Comparison of ENCODE assay signal across 26 cellular contexts in genomic region chr9:2630158-2630557, GRCh38. TPM values are rescaled to one million over a fixed set of nuclear protein-coding genes. Genes with fewer than 3 reads are reported as not detected.
DNase-seq lines count a peak whose midpoint lies in the region; ATAC-seq, FAIRE-seq and TF ChIP-seq lines count a peak whose summit lies in the region.
"Had no signal": no experiment of that assay in that cellular context is flagged by ENCODE, and none has a peak within 500 bp of the region (broad histone marks: within the 10 kb centered on the region; RNA-seq: fewer than 3 reads in every experiment).

No MANE protein-coding gene starts in this region.

- H3K27me3 ChIP-seq in K562 (ENCODE audit: control insufficient read depth in 2 of 2, insufficient read depth in 2 of 2, low read length in 2 of 2): no peaks in the 10 kb centered on the region
- H3K27me3 ChIP-seq in heart right ventricle: no peaks in the 10 kb centered on the region
- H3K27me3 ChIP-seq in pancreas: no peaks in the 10 kb centered on the region
- H3K27me3 ChIP-seq in thoracic aorta (replicated peaks; ENCODE audit: insufficient read depth): no peaks in the 10 kb centered on the region
- no peaks in the 10 kb centered on the region for H3K27me3 ChIP-seq in vagina
- H3K27me3 ChIP-seq: BLaER1, breast epithelium had no signal

- H3K9me1 ChIP-seq in K562 (ENCODE audit: control insufficient read depth, insufficient read depth, low read length): no peaks in the 10 kb centered on the region

- no peak overlapping the region for H3K9ac ChIP-seq in K562 (ENCODE audit: insufficient read depth in 1 of 2, low read depth in 2 of 2, low read length in 2 of 2)
- H3K9ac ChIP-seq: BLaER1 had no signal

- DNase-seq in K562 (ENCODE audit: extremely low read depth in 1 of 4, low spot score in 3 of 4) (no peak), heart right ventricle (no peak), pancreas (no peak), thoracic aorta (ENCODE audit: low spot score) (no peak), vagina (ENCODE audit: extremely low spot score in 2 of 2) (no peak), 8988T (no peak)
- DNase-seq: activated CD4-positive, alpha-beta T cell treated with anti-CD3 and anti-CD28 coated beads for 36 hours; activated CD8-positive, alpha-beta memory T cell treated with anti-CD3 and anti-CD28 coated beads, Interleukin-2, amount 50 U/mL, for 48 hours; activated CD8-positive, alpha-beta T cell treated with anti-CD3 and anti-CD28 coated beads for 36 hours; activated naive CD4-positive, alpha-beta T cell treated with anti-CD3 and anti-CD28 coated beads, Interleukin-2, amount 50 U/mL, for 16 hours; amniotic stem cell; effector CD8-positive, alpha-beta T cell; NCI-H446; NCI-H748 treated with DMSO at 0.1 percent for 48 hours; stimulated activated naive B cell treated with anti-CD40 and anti-IgM and Interleukin-4, amounts not matched to agents 10 μg/mL and 1 μg/mL and 100 μg/mL, for 72 hours; T-helper 9 cell had no signal

- TF ChIP-seq EP300 in K562 (IDR thresholded peaks at IDR 0.05; ENCODE audit: low read length): no peak

- H3K4me1 ChIP-seq in K562 (replicated peaks in 1 of 2; ENCODE audit: control insufficient read depth in 2 of 2, insufficient read depth in 2 of 2, low read length in 2 of 2): no peaks in the 10 kb centered on the region
- peaks cover 4 to 81% (median 51%) of the 10 kb centered on the region in 9 donors for H3K4me1 ChIP-seq in heart right ventricle
- H3K4me1 ChIP-seq in pancreas: peaks cover 21 to 51% (median 46%) of the 10 kb centered on the region in 3 donors
- peaks cover 4 to 21% of the 10 kb centered on the region in 2 donors for H3K4me1 ChIP-seq in thoracic aorta (ENCODE audit: control insufficient read depth in 1 of 2, low read depth in 2 of 2)
- H3K4me1 ChIP-seq in vagina: peaks cover 8% of the 10 kb centered on the region
- H3K4me1 ChIP-seq: breast epithelium had no signal

- H3K36me3 ChIP-seq in K562 (ENCODE audit: control insufficient read depth, insufficient read depth, low read length) (no peaks in the 10 kb centered on the region), heart right ventricle (no peaks in the 10 kb centered on the region), pancreas (no peaks in the 10 kb centered on the region), thoracic aorta (no peaks in the 10 kb centered on the region), vagina (no peaks in the 10 kb centered on the region)
- H3K36me3 ChIP-seq: breast epithelium, neutrophil had no signal

- no peak for TF ChIP-seq CTCF in K562 (IDR thresholded peaks at IDR 0.05 in 2 of 3, conservative IDR thresholded peaks at IDR 0.05 in 1 of 3; ENCODE audit: insufficient read depth in 2 of 3, low read depth in 1 of 3, low read length in 3 of 3)
- no peak for TF ChIP-seq CTCF in heart right ventricle (IDR thresholded peaks at IDR 0.05)
- no peak for TF ChIP-seq CTCF in pancreas (IDR thresholded peaks at IDR 0.05)
- TF ChIP-seq CTCF in thoracic aorta (IDR thresholded peaks at IDR 0.05): no peak
- no peak for TF ChIP-seq CTCF in vagina (IDR thresholded peaks at IDR 0.05)

- H2AFZ ChIP-seq in K562 (ENCODE audit: low read depth, low read length): no peak overlapping the region

- H3K9me3 ChIP-seq in K562 (replicated peaks; ENCODE audit: control insufficient read depth, insufficient read depth, low read depth, low read length) (no peaks in the 10 kb centered on the region), heart right ventricle (no peaks in the 10 kb centered on the region), pancreas (no peaks in the 10 kb centered on the region), thoracic aorta (no peaks in the 10 kb centered on the region), vagina (no peaks in the 10 kb centered on the region)
- H3K9me3 ChIP-seq: BLaER1, breast epithelium, neutrophil had no signal

- CTCF ChIA-PET in K562 (lab: Yijun Ruan, JAX; ENCODE audit: low intra/inter-chr PET ratio): no interaction called here

- POLR2A ChIA-PET in K562 (lab: Yijun Ruan, JAX): no interaction called here

- in situ Hi-C loops in K562 (cut with MboI): no loop called here

- TF ChIP-seq POLR2A in K562 (conservative IDR thresholded peaks at IDR 0.05) (no peak), vagina (IDR thresholded peaks at IDR 0.05) (no peak)

- FAIRE-seq in K562 (lab: Jason Lieb, UNC): no peak
- no peak for FAIRE-seq in pancreas (lab: Jason Lieb, UNC)
- FAIRE-seq: colon, GM12878, H54 had no signal

- no peaks in the 10 kb centered on the region for H4K20me1 ChIP-seq in K562 (replicated peaks; ENCODE audit: control insufficient read depth, insufficient read depth, low read length)

- WGBS in K562 (ENCODE audit: insufficient coverage, low coverage, missing lambda C conversion rate): 13% methylated on average over 2 of the region's 2 CpGs
- 51 to 72% methylated on average over 2 of the region's 2 CpGs for WGBS in heart right ventricle, 2 donors
- 51 to 67% methylated on average over 2 of the region's 2 CpGs for WGBS in pancreas, 2 donors

- no peaks in the 10 kb centered on the region for H3K79me2 ChIP-seq in K562 (ENCODE audit: control insufficient read depth, insufficient read depth, low read length)

- ATAC-seq in K562: no peak
- peak; percentile 6 to 69 (median 46) for ATAC-seq in heart right ventricle
- ATAC-seq in pancreas: peak; percentile 13 to 55 (median 48)
- ATAC-seq in thoracic aorta (ENCODE audit: insufficient number of reproducible peaks, low FRiP score, low read depth): no peak
- ATAC-seq in HG03521 (IDR thresholded peaks at IDR 0.05; ENCODE audit: unreplicated experiment): no peak
- ATAC-seq: activated CD4-positive, alpha-beta T cell treated with anti-CD3 and anti-CD28 coated beads for 36 hours; activated CD8-positive, alpha-beta T cell treated with anti-CD3 and anti-CD28 coated beads for 36 hours; GM12878; left lobe of liver; Panc1; stimulated activated naive B cell treated with anti-CD40 and anti-IgM and Interleukin-4, amounts not matched to agents 10 μg/mL and 1 μg/mL and 100 μg/mL, for 72 hours had no signal

- H3K4me3 ChIP-seq in K562: no peak overlapping the region
- H3K4me3 ChIP-seq in heart right ventricle: no peak overlapping the region
- H3K4me3 ChIP-seq in pancreas: no peak overlapping the region
- H3K4me3 ChIP-seq in thoracic aorta: peak overlapping the region; percentile 23
- no peak overlapping the region for H3K4me3 ChIP-seq in vagina
- H3K4me3 ChIP-seq: BLaER1, breast epithelium, GM12878 had no signal

- no peak for TF ChIP-seq RAD21 in K562 (CRISPR knock-in tag; conservative IDR thresholded peaks at IDR 0.05 in 1 of 2, IDR thresholded peaks at IDR 0.05 in 1 of 2)

- no TSS peak for BruUV-seq in K562 (replicated peaks; lab: Mats Ljungman, UMichigan)

- H3K27ac ChIP-seq in K562 (ENCODE audit: extremely low read depth, low read depth, low read length): no peak overlapping the region
- peak overlapping the region; percentile 36 to 82 (median 70) for H3K27ac ChIP-seq in heart right ventricle
- peak overlapping the region in 1 of 4 donors; percentile 24 for H3K27ac ChIP-seq in pancreas
- H3K27ac ChIP-seq in thoracic aorta: peak overlapping the region; percentile 26 to 32
- H3K27ac ChIP-seq in vagina: no peak overlapping the region
- H3K27ac ChIP-seq: BLaER1, breast epithelium, neutrophil, VCaP had no signal

- intact Hi-C loops in K562 (cut with micrococcal nuclease): no loop called here
- intact Hi-C loops in heart right ventricle (cut with DNase I): loop anchor here in 1 of 10 donors (10.0 kb wide), 1 partner anchor 175 kb away; no protein-coding TSS in a partner anchor
- intact Hi-C loops in pancreas (cut with DNase I): no loop called here
- intact Hi-C loops in vagina (cut with DNase I): no loop called here

- H3K4me2 ChIP-seq in K562 (ENCODE audit: insufficient read depth, low read length): no peak overlapping the region
- H3K4me2 ChIP-seq: BLaER1 had no signal

TF ChIP-seq in K562, 482 proteins besides CTCF, POLR2A, EP300 and RAD21 (continues in another document):
- TF ChIP-seq C11orf30 (IDR thresholded peaks at IDR 0.05; ENCODE audit: low read depth) (peak; percentile 73), MBD1 (CRISPR knock-in tag; IDR thresholded peaks at IDR 0.05) (no peak), ZNF316 (IDR thresholded peaks at IDR 0.05) (peak; percentile 75)

RNA-seq across cellular contexts. Expression of gene VLDLR, which starts 8.6 kb away (rescaled TPM):
- 0.39 and 0.88 TPM in 2 replicates for total RNA-seq in K562 (2011; cell fraction: chromatin; rRNA removed; ENCODE audit: low replicate concordance)
- total RNA-seq in K562 (2011; cell fraction: nucleolus; rRNA removed): 0.17 and 0.53 TPM in 2 replicates
- total RNA-seq in K562 (2011; cell fraction: nucleoplasm; rRNA removed): 0.66 and 1.1 TPM in 2 replicates
- total RNA-seq in K562 (2014; rRNA removed) (0.05 and 0.08 TPM in 2 replicates), K562 (2014; rRNA removed; fragmentation: Illumina TruSeq; extraction: Trizol) (0.18 and 0.32 TPM in 2 replicates), K562 (2015; rRNA removed; fragmentation: Illumina TruSeq; extraction: Trizol) (0.04 TPM in 2 replicates), K562 (2021) (0.34 and 0.58 TPM in 2 replicates), heart right ventricle (100 to 1,000 TPM; 114 to 153 (median 140) TPM), pancreas (10 to 100 TPM; 18.7 to 34.8 (median 28.4) TPM), thoracic aorta (10 to 100 TPM in 1 of 2 donors, 1 to 10 TPM in 1; 6.6 to 16.9 TPM), vagina (4.7 TPM)
- polyA plus RNA-seq in K562 (2011; rRNA removed) (0.04 and 0.20 TPM in 2 replicates), K562 (2014; fragmentation: Illumina TruSeq; extraction: Trizol) (0.24 and 0.40 TPM in 2 replicates), K562 (2014; fragmentation: Nextera tagmentation; extraction: Ambion mirVana) (under 1 TPM; 0.03 to 0.08 TPM), K562 (2014; rRNA removed) (0.24 and 0.45 TPM in 2 replicates), heart right ventricle (10 to 100 TPM; 17.9 to 23.0 TPM), pancreas (10 to 100 TPM in 1 of 2 donors, 1 to 10 TPM in 1; 7.4 to 16.5 TPM)
- polyA plus RNA-seq in K562 (2011; cell fraction: cytosol; rRNA removed): 0.03 and 0.13 TPM in 2 replicates
- polyA plus RNA-seq in K562 (2011; cell fraction: nucleus; rRNA removed): 0.14 and 0.80 TPM in 2 replicates
- 0.10 and 2.2 TPM in 2 replicates for polyA plus RNA-seq in K562 (2012)
- polyA minus RNA-seq in K562 (2011; rRNA and poly(A)+ RNA removed): 0.04 and 0.33 TPM in 2 replicates
- not detected in 2 replicates for polyA minus RNA-seq in K562 (2011; cell fraction: cytosol; rRNA and poly(A)+ RNA removed)
- under 0.01 and 0.44 TPM in 2 replicates for polyA minus RNA-seq in K562 (2011; cell fraction: nucleus; rRNA and poly(A)+ RNA removed)

Comparison
In these comparisons a context has a peak if more than half of its experiments do, and no peak if none do; other contexts are left out.
1. ATAC-seq: peak in heart right ventricle (8 of 8) and pancreas (4 of 4); none in K562 (single experiment), thoracic aorta (single experiment) and HG03521 (single experiment).
2. H3K27ac ChIP-seq: peak in heart right ventricle (10 of 10) and thoracic aorta (2 of 2); none in K562 (single experiment) and vagina (single experiment).